ENCODE assay signal across 14 cellular contexts in the genomic region with DNA sequence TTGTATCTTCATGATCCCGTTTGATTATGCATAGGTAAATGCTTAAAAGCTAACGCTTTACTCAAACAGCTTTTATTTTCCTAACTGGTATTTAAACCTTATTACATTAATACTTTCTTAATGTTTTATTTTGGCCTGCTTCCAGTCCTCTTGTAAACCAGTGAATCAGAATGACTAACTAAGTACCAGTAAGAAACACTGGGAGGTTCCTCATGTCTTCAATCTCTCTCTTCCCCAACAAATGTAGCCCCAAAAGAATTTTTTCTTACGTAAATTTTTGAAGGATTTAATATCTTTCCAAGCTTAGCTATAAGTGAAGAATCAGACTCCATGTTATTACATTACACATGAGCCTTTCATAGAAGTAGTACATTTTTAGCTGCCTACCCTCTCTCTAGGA.
DNase-seq lines count a peak whose midpoint lies in the region; ATAC-seq, FAIRE-seq and TF ChIP-seq lines count a peak whose summit lies in the region.
"Had no signal": no experiment of that assay in that cellular context is flagged by ENCODE, and none has a peak within 500 bp of the region (broad histone marks: within the 10 kb centered on the region; RNA-seq: fewer than 3 reads in every experiment).

No MANE protein-coding gene starts in this region.

- WGBS in SK-N-SH (ENCODE audit: low lambda C conversion rate), result 7% methylated on average over 3 of the region's 3 CpGs
- WGBS in smooth muscle cell (ENCODE audit: low lambda C conversion rate), result 73% methylated on average over 3 of the region's 3 CpGs

- TF ChIP-seq CTCF in D721Med (IDR thresholded peaks at IDR 0.05; ENCODE audit: insufficient read depth, missing control alignments) (no peak), SK-N-SH (IDR thresholded peaks at IDR 0.05) (no peak), fibroblast of the aortic adventitia (IDR thresholded peaks at IDR 0.05; ENCODE audit: insufficient read depth, low read length) (no peak), smooth muscle cell (IDR thresholded peaks at IDR 0.05; ENCODE audit: borderline replicate concordance, insufficient read depth, poor library complexity, severe bottlenecking) (no peak)

- no peak for TF ChIP-seq EP300 in SK-N-SH (IDR thresholded peaks at IDR 0.05; ENCODE audit: borderline replicate concordance in 1 of 2, low read depth in 1 of 2, low read length in 1 of 2)

- H4K20me1 ChIP-seq in SK-N-SH (ENCODE audit: insufficient read depth), result no peaks in the 10 kb centered on the region
- no peaks in the 10 kb centered on the region for H4K20me1 ChIP-seq in smooth muscle cell (ENCODE audit: low read depth)

- POLR2A ChIA-PET in SK-N-SH (lab: Yijun Ruan, JAX), result no interaction called here

- no peak for TF ChIP-seq RAD21 in SK-N-SH (IDR thresholded peaks at IDR 0.05; ENCODE audit: low read length)

- H3K79me2 ChIP-seq in SK-N-SH (ENCODE audit: insufficient read depth) (no peaks in the 10 kb centered on the region), smooth muscle cell (ENCODE audit: low read depth) (no peaks in the 10 kb centered on the region)

- no peaks in the 10 kb centered on the region for H3K36me3 ChIP-seq in SK-N-SH (replicated peaks in 1 of 2; ENCODE audit: control insufficient read depth in 1 of 2, insufficient read depth in 2 of 2, low read length in 1 of 2)
- H3K36me3 ChIP-seq in smooth muscle cell (ENCODE audit: low read depth), result no peaks in the 10 kb centered on the region
- H3K36me3 ChIP-seq: HAP-1 had no signal

- H3K9me2 ChIP-seq in SK-N-SH, result no peaks in the 10 kb centered on the region

- no peaks in the 10 kb centered on the region; a peak in 1 of 4 replicates for H3K4me1 ChIP-seq in SK-N-SH (ENCODE audit: control insufficient read depth in 1 of 2, insufficient read depth in 2 of 2, low read depth in 1 of 2, low read length in 1 of 2)
- no peaks in the 10 kb centered on the region for H3K4me1 ChIP-seq in smooth muscle cell (ENCODE audit: low read depth)
- H3K4me1 ChIP-seq: Caco-2, HAP-1 had no signal

- no peak overlapping the region for H3K9ac ChIP-seq in SK-N-SH
- H3K9ac ChIP-seq in smooth muscle cell (ENCODE audit: low read depth), result no peak overlapping the region

- H3K9me3 ChIP-seq in SK-N-SH, result no peaks in the 10 kb centered on the region
- no peaks in the 10 kb centered on the region for H3K9me3 ChIP-seq in smooth muscle cell (replicated peaks; ENCODE audit: low read depth)
- H3K9me3 ChIP-seq: Caco-2, HAP-1 had no signal

- H3K27me3 ChIP-seq in SK-N-SH (ENCODE audit: insufficient read depth), result no peaks in the 10 kb centered on the region
- no peaks in the 10 kb centered on the region for H3K27me3 ChIP-seq in smooth muscle cell (ENCODE audit: low read depth)

- H2AFZ ChIP-seq in SK-N-SH (ENCODE audit: low read depth) (peak overlapping the region; percentile 56; the same call in 1 of the 2 replicates), smooth muscle cell (ENCODE audit: low read depth) (peak overlapping the region; percentile 38)

- CTCF ChIA-PET in SK-N-SH (lab: Yijun Ruan, JAX), result no interaction called here

- peak; percentile 6 for FAIRE-seq in D721Med (lab: Jason Lieb, UNC)

- DNase-seq in D721Med (ENCODE audit: insufficient read length, low spot score) (no peak), SK-N-SH (no peak), fibroblast of the aortic adventitia (ENCODE audit: low read depth) (peak; percentile 56), smooth muscle cell (lab: John Stamatoyannopoulos, UW; ENCODE audit: unreplicated experiment) (no peak)
- no peak for DNase-seq in activated effector memory CD4-positive, alpha-beta T cell treated with anti-CD3 and anti-CD28 coated beads, Interleukin-2, amount 50 U/mL, for 16 hours
- DNase-seq: Caco-2; NCI-H187 treated with DMSO at 0.1 percent for 48 hours; NCI-H446; NK-92 treated with Interleukin-12 subunit alpha and Interleukin-12 subunit beta, amount 100 ng/mL, for 24 hours; OCI-M1 had no signal

- H3K4me2 ChIP-seq in SK-N-SH (no peak overlapping the region), smooth muscle cell (peak overlapping the region; percentile 43)

- H3K27ac ChIP-seq in SK-N-SH (ENCODE audit: low read depth in 2 of 2, low read length in 1 of 2), result peak overlapping the region in 1 of 2 experiments; percentile 69; a peak in 2 of 4 replicates
- H3K27ac ChIP-seq in smooth muscle cell (ENCODE audit: low read depth), result peak overlapping the region; percentile 11
- H3K27ac ChIP-seq: HL-60 had no signal

- ATAC-seq in HG02759 (IDR thresholded peaks at IDR 0.05; ENCODE audit: unreplicated experiment) (no peak), HG02798 (IDR thresholded peaks at IDR 0.05; ENCODE audit: poor library complexity, unreplicated experiment) (no peak)

- H3F3A ChIP-seq in SK-N-SH (replicated peaks; ENCODE audit: insufficient read depth) (peaks cover 10% of the 10 kb centered on the region), smooth muscle cell (ENCODE audit: low read depth) (no peaks in the 10 kb centered on the region)

- H3K4me3 ChIP-seq in SK-N-SH (ENCODE audit: low read depth in 2 of 2, low read length in 1 of 2) (no peak overlapping the region), fibroblast of the aortic adventitia (ENCODE audit: low read depth, low read length) (no peak overlapping the region), smooth muscle cell (no peak overlapping the region)
- H3K4me3 ChIP-seq: HAP-1 had no signal

TF ChIP-seq in SK-N-SH, 30 proteins besides CTCF, POLR2A, EP300 and RAD21:
- no peak for TF ChIP-seq GABPA (IDR thresholded peaks at IDR 0.05; ENCODE audit: low read depth)
- TF ChIP-seq, protein P1, sequence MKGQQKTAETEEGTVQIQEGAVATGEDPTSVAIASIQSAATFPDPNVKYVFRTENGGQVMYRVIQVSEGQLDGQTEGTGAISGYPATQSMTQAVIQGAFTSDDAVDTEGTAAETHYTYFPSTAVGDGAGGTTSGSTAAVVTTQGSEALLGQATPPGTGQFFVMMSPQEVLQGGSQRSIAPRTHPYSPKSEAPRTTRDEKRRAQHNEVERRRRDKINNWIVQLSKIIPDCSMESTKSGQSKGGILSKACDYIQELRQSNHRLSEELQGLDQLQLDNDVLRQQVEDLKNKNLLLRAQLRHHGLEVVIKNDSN (IDR thresholded peaks at IDR 0.05; ENCODE audit: borderline replicate concordance, low read depth), result no peak
- TF ChIP-seq POLR2AphosphoS5 (IDR thresholded peaks at IDR 0.05; ENCODE audit: low read depth, low read length), result no peak
- TF ChIP-seq FOXJ3 (CRISPR knock-in tag; IDR thresholded peaks at IDR 0.05), result no peak
- TF ChIP-seq NFIC (IDR thresholded peaks at IDR 0.05; ENCODE audit: borderline replicate concordance), result peak; percentile 5; the same call in 1 of the 2 replicates
- TF ChIP-seq, protein P2, sequence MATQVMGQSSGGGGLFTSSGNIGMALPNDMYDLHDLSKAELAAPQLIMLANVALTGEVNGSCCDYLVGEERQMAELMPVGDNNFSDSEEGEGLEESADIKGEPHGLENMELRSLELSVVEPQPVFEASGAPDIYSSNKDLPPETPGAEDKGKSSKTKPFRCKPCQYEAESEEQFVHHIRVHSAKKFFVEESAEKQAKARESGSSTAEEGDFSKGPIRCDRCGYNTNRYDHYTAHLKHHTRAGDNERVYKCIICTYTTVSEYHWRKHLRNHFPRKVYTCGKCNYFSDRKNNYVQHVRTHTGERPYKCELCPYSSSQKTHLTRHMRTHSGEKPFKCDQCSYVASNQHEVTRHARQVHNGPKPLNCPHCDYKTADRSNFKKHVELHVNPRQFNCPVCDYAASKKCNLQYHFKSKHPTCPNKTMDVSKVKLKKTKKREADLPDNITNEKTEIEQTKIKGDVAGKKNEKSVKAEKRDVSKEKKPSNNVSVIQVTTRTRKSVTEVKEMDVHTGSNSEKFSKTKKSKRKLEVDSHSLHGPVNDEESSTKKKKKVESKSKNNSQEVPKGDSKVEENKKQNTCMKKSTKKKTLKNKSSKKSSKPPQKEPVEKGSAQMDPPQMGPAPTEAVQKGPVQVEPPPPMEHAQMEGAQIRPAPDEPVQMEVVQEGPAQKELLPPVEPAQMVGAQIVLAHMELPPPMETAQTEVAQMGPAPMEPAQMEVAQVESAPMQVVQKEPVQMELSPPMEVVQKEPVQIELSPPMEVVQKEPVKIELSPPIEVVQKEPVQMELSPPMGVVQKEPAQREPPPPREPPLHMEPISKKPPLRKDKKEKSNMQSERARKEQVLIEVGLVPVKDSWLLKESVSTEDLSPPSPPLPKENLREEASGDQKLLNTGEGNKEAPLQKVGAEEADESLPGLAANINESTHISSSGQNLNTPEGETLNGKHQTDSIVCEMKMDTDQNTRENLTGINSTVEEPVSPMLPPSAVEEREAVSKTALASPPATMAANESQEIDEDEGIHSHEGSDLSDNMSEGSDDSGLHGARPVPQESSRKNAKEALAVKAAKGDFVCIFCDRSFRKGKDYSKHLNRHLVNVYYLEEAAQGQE (IDR thresholded peaks at IDR 0.05; ENCODE audit: low read depth, low read length), result no peak
- peak; percentile 3; the same call in 1 of the 2 replicates for TF ChIP-seq FOSL2 (IDR thresholded peaks at IDR 0.05; ENCODE audit: borderline replicate concordance, low read depth)
- no peak for TF ChIP-seq MXI1 (IDR thresholded peaks at IDR 0.05; ENCODE audit: low read depth, low read length)
